ENCODE assay signal across 8 cellular contexts in the genomic region with DNA sequence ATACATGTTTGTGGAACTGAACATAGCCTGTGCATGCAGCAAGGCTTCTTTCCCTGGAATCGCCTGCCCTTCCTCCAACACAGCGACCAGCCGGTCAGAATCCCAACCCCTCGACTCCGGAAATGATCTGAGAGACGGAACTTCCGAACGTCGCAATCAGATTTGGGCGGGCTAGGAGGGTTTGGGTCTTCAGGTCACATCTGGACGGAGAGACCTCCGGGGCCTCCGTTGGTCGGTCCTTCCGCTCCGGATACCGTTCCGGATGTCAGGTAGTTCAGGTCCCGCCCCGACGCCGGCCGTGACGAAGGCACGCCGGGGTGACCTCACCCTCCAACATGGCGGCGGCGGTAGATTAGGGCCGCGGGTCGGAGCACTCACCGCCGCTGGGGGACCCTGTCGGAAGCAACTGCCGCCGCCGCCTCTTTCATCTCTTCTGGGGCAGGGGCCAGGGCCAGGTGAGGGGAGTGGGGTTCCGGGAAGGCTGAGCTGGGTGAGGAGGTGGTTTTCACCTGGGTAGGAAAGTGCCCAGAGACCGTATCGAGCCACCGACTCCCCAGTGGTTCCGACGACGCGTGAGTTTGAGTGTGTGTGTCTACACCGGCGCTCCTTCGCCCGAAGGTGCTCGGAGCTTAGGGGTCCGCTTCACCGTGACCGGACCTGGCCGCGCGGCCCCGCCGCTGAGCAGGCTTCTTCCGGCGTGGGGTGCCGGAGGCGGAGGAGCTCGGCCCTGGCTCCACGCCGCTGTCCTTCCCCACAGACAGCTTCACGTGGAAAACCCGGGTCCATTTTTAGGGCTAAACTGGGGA. TPM values are rescaled to one million over a fixed set of nuclear protein-coding genes. Genes with fewer than 3 reads are reported as not detected.
A peak's percentile ranks its signal among the peaks of the same experiment; 100 is the strongest.
DNase-seq lines count a peak whose midpoint lies in the region; ATAC-seq and TF ChIP-seq lines count a peak whose summit lies in the region.

A gene with protein sequence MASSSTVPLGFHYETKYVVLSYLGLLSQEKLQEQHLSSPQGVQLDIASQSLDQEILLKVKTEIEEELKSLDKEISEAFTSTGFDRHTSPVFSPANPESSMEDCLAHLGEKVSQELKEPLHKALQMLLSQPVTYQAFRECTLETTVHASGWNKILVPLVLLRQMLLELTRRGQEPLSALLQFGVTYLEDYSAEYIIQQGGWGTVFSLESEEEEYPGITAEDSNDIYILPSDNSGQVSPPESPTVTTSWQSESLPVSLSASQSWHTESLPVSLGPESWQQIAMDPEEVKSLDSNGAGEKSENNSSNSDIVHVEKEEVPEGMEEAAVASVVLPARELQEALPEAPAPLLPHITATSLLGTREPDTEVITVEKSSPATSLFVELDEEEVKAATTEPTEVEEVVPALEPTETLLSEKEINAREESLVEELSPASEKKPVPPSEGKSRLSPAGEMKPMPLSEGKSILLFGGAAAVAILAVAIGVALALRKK (plus strand): TSS at position 326 of the 806 bp plus-strand sequence. CDS start 16,955 bp downstream, outside the sequence.

- no peaks in the 10 kb centered on the region for H3F3A ChIP-seq in SU-DHL-6 (ENCODE audit: insufficient read depth)

- H4K20me1 ChIP-seq in SU-DHL-6 (ENCODE audit: low read depth, low read length), result no peaks in the 10 kb centered on the region

- H3K27me3 Mint-ChIP-seq in activated naive CD8-positive, alpha-beta T cell treated with anti-CD3 and anti-CD28 coated beads, Interleukin-2, amount 10 ng/mL, durations not matched to agents 7 days and 5 days, result no peaks in the 10 kb centered on the region
- no peaks in the 10 kb centered on the region for H3K27me3 Mint-ChIP-seq in osteocyte (ENCODE audit: unreplicated experiment)

- H3K27me3 ChIP-seq in SU-DHL-6 (ENCODE audit: low read length) (no peaks in the 10 kb centered on the region), thoracic aorta (replicated peaks; ENCODE audit: insufficient read depth) (no peaks in the 10 kb centered on the region)

- peak within 1 kb of the TSS; percentile 76 for H3K9ac ChIP-seq in SU-DHL-6 (ENCODE audit: low read length)

- DNase-seq in NCI-H1105 treated with DMSO at 0.1 percent for 48 hours (lab: John Stamatoyannopoulos, UW) (peak; percentile 88), head of caudate nucleus (peak; percentile 84 to 97 (median 92)), osteocyte (ENCODE audit: extremely low spot score, unreplicated experiment) (peak; percentile 95), thoracic aorta (ENCODE audit: low spot score) (peak; percentile 62)
- DNase-seq in activated naive CD8-positive, alpha-beta T cell treated with anti-CD3 and anti-CD28 coated beads, Interleukin-2, amount 10 ng/mL, durations not matched to agents 7 days and 5 days, result peak; percentile 92

- peaks cover 20% of the 10 kb centered on the region for H3K4me1 Mint-ChIP-seq in activated naive CD8-positive, alpha-beta T cell treated with anti-CD3 and anti-CD28 coated beads, Interleukin-2, amount 10 ng/mL, durations not matched to agents 7 days and 5 days
- H3K4me1 Mint-ChIP-seq in osteocyte (ENCODE audit: unreplicated experiment), result peaks cover 22% of the 10 kb centered on the region

- intact Hi-C loops in head of caudate nucleus (cut with DNase I), result loop anchor here (2.0 kb wide), 1 partner anchor 76 kb away; a partner anchor contains a TSS

- H3K27ac ChIP-seq in SU-DHL-6 (ENCODE audit: low read depth, low read length) (peak within 1 kb of the TSS; percentile 69), thoracic aorta (peak within 1 kb of the TSS; percentile 99)

- H3K4me3 Mint-ChIP-seq in activated naive CD8-positive, alpha-beta T cell treated with anti-CD3 and anti-CD28 coated beads, Interleukin-2, amount 10 ng/mL, durations not matched to agents 7 days and 5 days, result peak within 1 kb of the TSS; percentile 96
- peak within 1 kb of the TSS; percentile 87 for H3K4me3 Mint-ChIP-seq in osteocyte (ENCODE audit: unreplicated experiment)

- ATAC-seq in HG02623 (IDR thresholded peaks at IDR 0.05; ENCODE audit: unreplicated experiment) (peak; percentile 90), thoracic aorta (ENCODE audit: insufficient number of reproducible peaks, low FRiP score, low read depth) (peak; percentile 94)
- peak; percentile 93 for ATAC-seq in activated naive CD8-positive, alpha-beta T cell treated with anti-CD3 and anti-CD28 coated beads, Interleukin-2, amount 10 ng/mL, durations not matched to agents 7 days and 5 days (ENCODE audit: low read depth)

- TF ChIP-seq CTCF in SU-DHL-6 (IDR thresholded peaks at IDR 0.05; ENCODE audit: insufficient read depth, low read length, poor library complexity, severe bottlenecking), result no peak
- no peak for TF ChIP-seq CTCF in osteocyte (IDR thresholded peaks at IDR 0.05)
- no peak for TF ChIP-seq CTCF in thoracic aorta (IDR thresholded peaks at IDR 0.05)

- H3K4me3 ChIP-seq in SU-DHL-6 (ENCODE audit: insufficient read depth, low read length, poor library complexity, severe bottlenecking) (peak within 1 kb of the TSS; percentile 66), thoracic aorta (peak within 1 kb of the TSS; percentile 78)

- TF ChIP-seq POLR2A in GM10847 (IDR thresholded peaks at IDR 0.05; ENCODE audit: extremely low read depth, insufficient read length), result peak; percentile 93

- H2AFZ ChIP-seq in SU-DHL-6 (ENCODE audit: low read depth, low read length, severe bottlenecking), result peak within 1 kb of the TSS; percentile 30

- H3K9me3 Mint-ChIP-seq in activated naive CD8-positive, alpha-beta T cell treated with anti-CD3 and anti-CD28 coated beads, Interleukin-2, amount 10 ng/mL, durations not matched to agents 7 days and 5 days, result no peaks in the 10 kb centered on the region
- H3K9me3 Mint-ChIP-seq in osteocyte (ENCODE audit: unreplicated experiment), result no peaks in the 10 kb centered on the region

- peak within 1 kb of the TSS; percentile 73 for H3K4me2 ChIP-seq in SU-DHL-6 (ENCODE audit: low read depth, low read length, poor library complexity, severe bottlenecking)

- POLR2A ChIA-PET in activated naive CD8-positive, alpha-beta T cell treated with anti-CD3 and anti-CD28 coated beads, Interleukin-2, amount 10 ng/mL, durations not matched to agents 7 days and 5 days (lab: Charles Lee), result interaction anchor here (0.6 to 1.5 kb wide), 15 partner anchors 11 to 439 kb away, joined by 3 to 8 read pairs (median 4); a partner anchor contains a TSS

- H3K9me2 ChIP-seq in SU-DHL-6 (replicated peaks; ENCODE audit: insufficient read depth, low read length), result no peaks in the 10 kb centered on the region

- H3K9me3 ChIP-seq in SU-DHL-6 (ENCODE audit: insufficient read depth, low read length), result no peaks in the 10 kb centered on the region
- no peaks in the 10 kb centered on the region for H3K9me3 ChIP-seq in thoracic aorta

- H3K36me3 ChIP-seq in SU-DHL-6 (ENCODE audit: low read length), result no peaks in the 10 kb centered on the region
- no peaks in the 10 kb centered on the region for H3K36me3 ChIP-seq in thoracic aorta

- peak within 1 kb of the TSS; percentile 99 for H3K27ac Mint-ChIP-seq in activated naive CD8-positive, alpha-beta T cell treated with anti-CD3 and anti-CD28 coated beads, Interleukin-2, amount 10 ng/mL, durations not matched to agents 7 days and 5 days
- peak within 1 kb of the TSS; percentile 97 for H3K27ac Mint-ChIP-seq in osteocyte (ENCODE audit: unreplicated experiment)

- H3K36me3 Mint-ChIP-seq in activated naive CD8-positive, alpha-beta T cell treated with anti-CD3 and anti-CD28 coated beads, Interleukin-2, amount 10 ng/mL, durations not matched to agents 7 days and 5 days, result peaks cover 13% of the 10 kb centered on the region
- peaks cover 5% of the 10 kb centered on the region for H3K36me3 Mint-ChIP-seq in osteocyte (ENCODE audit: unreplicated experiment)

- H3K4me1 ChIP-seq in thoracic aorta (ENCODE audit: control insufficient read depth in 1 of 2, low read depth in 2 of 2), result peaks cover 9 to 15% of the 10 kb centered on the region in 2 donors

- peaks cover 12% of the 10 kb centered on the region; the same call in 1 of the 2 replicates for H3K79me2 ChIP-seq in SU-DHL-6 (ENCODE audit: insufficient read depth, low read length)

RNA-seq across cellular contexts. Expression of the gene that starts here (rescaled TPM):
- 10 to 100 TPM; 30.8 to 33.6 TPM for total RNA-seq in activated naive CD8-positive, alpha-beta T cell treated with anti-CD3 and anti-CD28 coated beads, Interleukin-2, amount 10 ng/mL, durations not matched to agents 7 days and 5 days
- total RNA-seq in osteocyte (58.3 and 60.1 TPM in 2 replicates), thoracic aorta (10 to 100 TPM; 38.0 to 43.4 TPM)

Comparison
In these comparisons a context has a peak if more than half of its experiments do, and no peak if none do; other contexts are left out.
1. Peak in every context shown above with its lines: DNase-seq, ATAC-seq, H3K4me3 ChIP-seq and H3K27ac ChIP-seq.